ENCODE assay signal across 8 cellular contexts in the genomic region with DNA sequence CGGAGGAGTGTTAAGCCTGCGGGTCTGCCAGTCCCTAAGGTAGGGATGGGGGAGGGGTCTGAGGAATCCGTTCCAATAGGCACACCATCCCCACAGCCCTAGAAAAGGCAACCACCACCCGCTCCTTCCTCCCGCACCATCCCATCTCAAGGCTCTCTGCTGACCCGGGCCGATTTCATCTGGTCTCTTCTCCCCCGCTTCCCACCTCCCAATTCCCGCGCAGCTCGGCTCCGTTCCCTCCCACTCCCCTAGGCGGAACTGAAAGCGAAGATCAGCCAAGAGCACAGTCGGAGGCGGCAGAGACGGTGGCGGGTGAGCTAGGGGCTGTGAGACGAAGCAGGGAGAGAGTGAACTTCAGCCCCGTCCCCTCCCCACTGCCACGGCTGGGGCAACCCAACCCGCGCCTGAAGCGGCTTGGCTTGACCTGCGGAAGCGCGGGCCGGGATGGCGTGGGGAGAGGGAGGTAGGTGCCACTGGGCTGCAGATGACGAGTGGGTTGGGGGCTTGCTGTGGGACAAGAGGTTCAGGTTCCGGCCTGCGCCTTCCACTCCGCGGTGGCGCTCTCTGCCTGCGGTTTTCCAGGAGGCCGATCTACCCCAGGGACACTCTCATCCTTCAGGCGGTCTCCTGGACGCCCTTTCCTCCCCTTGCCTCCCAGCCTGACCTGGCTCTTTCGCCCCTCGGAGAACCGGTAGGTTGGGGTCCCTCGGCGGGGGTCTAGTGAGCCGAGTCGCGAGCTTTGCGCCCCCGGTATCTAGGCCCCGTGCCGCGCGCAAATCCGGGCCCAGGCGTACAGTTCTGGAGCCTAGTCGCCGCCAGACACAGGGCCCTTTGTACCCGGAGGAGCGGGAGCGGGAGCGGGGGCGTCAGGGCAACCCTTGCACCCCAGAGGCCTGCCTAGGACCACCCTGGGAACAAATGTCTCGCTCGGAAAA. TPM values are rescaled to one million over a fixed set of nuclear protein-coding genes. Genes with fewer than 3 reads are reported as not detected.
A peak's percentile ranks its signal among the peaks of the same experiment; 100 is the strongest.
DNase-seq lines count a peak whose midpoint lies in the region; ATAC-seq and TF ChIP-seq lines count a peak whose summit lies in the region.

Gene NLGN4Y (plus strand): TSS at position 284 of the 935 bp plus-strand sequence. CDS start 97,591 bp downstream, outside the sequence.

- WGBS in gastroesophageal sphincter (ENCODE audit: low coverage in 1 of 2), 2 donors, result 0% methylated on average over 4 of the region's 64 CpGs; no CpG with 5 or more reads in 1 of the 2 donors
- WGBS in suprapubic skin, result no CpG with 5 or more reads among the region's 64 CpGs

- DNase-seq in RWPE2 (ENCODE audit: low spot score), result no peak
- no peak for DNase-seq in suprapubic skin (ENCODE audit: low spot score in 2 of 2)
- DNase-seq in KG1 (lab: John Stamatoyannopoulos, UW), result no peak
- no peak for DNase-seq in nephron progenitor cell

- H3K36me3 ChIP-seq in RWPE2 (ENCODE audit: low read depth), result no peaks in the 10 kb centered on the region; the same call in 1 of the 2 replicates
- H3K36me3 ChIP-seq in gastroesophageal sphincter, result no peaks in the 10 kb centered on the region
- H3K36me3 ChIP-seq in suprapubic skin, result no peaks in the 10 kb centered on the region

- ATAC-seq in GM21423 (IDR thresholded peaks at IDR 0.05; ENCODE audit: unreplicated experiment) (peak; percentile 72), RWPE2 (ENCODE audit: low read depth) (peak; percentile 66), gastroesophageal sphincter (no peak), GM18907 (IDR thresholded peaks at IDR 0.05; ENCODE audit: unreplicated experiment) (no peak)

- H3K27me3 ChIP-seq in RWPE2 (ENCODE audit: insufficient read depth, poor library complexity, severe bottlenecking) (peaks cover 15% of the 10 kb centered on the region), gastroesophageal sphincter (no peaks in the 10 kb centered on the region), suprapubic skin (no peaks in the 10 kb centered on the region)

- H3K9me3 Mint-ChIP-seq in nephron progenitor cell, result no peaks in the 10 kb centered on the region

- no peaks in the 10 kb centered on the region for H3K27me3 Mint-ChIP-seq in nephron progenitor cell (ENCODE audit: low read depth, poor library complexity)

- peak within 1 kb of the TSS; percentile 52 for H3K4me3 ChIP-seq in RWPE2 (ENCODE audit: severe bottlenecking)
- peak within 1 kb of the TSS; percentile 57 to 60 for H3K4me3 ChIP-seq in gastroesophageal sphincter
- H3K4me3 ChIP-seq in suprapubic skin, result peak within 1 kb of the TSS; percentile 62

- H3K36me3 Mint-ChIP-seq in nephron progenitor cell (ENCODE audit: low read depth), result no peaks in the 10 kb centered on the region

- no peak for TF ChIP-seq POLR2A in gastroesophageal sphincter (IDR thresholded peaks at IDR 0.05)
- no peak for TF ChIP-seq POLR2A in suprapubic skin (IDR thresholded peaks at IDR 0.05)

- no peaks in the 10 kb centered on the region for H3K4me1 Mint-ChIP-seq in nephron progenitor cell

- no peak within 1 kb of the TSS for H3K27ac Mint-ChIP-seq in nephron progenitor cell

- TF ChIP-seq EP300 in gastroesophageal sphincter (IDR thresholded peaks at IDR 0.05) (no peak), suprapubic skin (IDR thresholded peaks at IDR 0.05) (no peak)

- H3K4me1 ChIP-seq in RWPE2 (ENCODE audit: insufficient read depth, poor library complexity, severe bottlenecking), result no peaks in the 10 kb centered on the region
- peaks cover 0 to 26% (median 0%) of the 10 kb centered on the region in 3 donors for H3K4me1 ChIP-seq in gastroesophageal sphincter
- no peaks in the 10 kb centered on the region for H3K4me1 ChIP-seq in suprapubic skin

- H3K4me3 Mint-ChIP-seq in nephron progenitor cell, result no peak within 1 kb of the TSS

- no peak for TF ChIP-seq CTCF in 22Rv1 (IDR thresholded peaks at IDR 0.05)
- no peak for TF ChIP-seq CTCF in RWPE2 (IDR thresholded peaks at IDR 0.05; ENCODE audit: poor library complexity, severe bottlenecking)
- TF ChIP-seq CTCF in gastroesophageal sphincter (IDR thresholded peaks at IDR 0.05), result no peak
- TF ChIP-seq CTCF in suprapubic skin (IDR thresholded peaks at IDR 0.05), result no peak
- TF ChIP-seq CTCF in nephron progenitor cell (IDR thresholded peaks at IDR 0.05), result no peak

- H3K9me3 ChIP-seq in RWPE2 (ENCODE audit: severe bottlenecking), result no peaks in the 10 kb centered on the region
- no peaks in the 10 kb centered on the region for H3K9me3 ChIP-seq in gastroesophageal sphincter
- no peaks in the 10 kb centered on the region for H3K9me3 ChIP-seq in suprapubic skin

- H3K27ac ChIP-seq in 22Rv1, result peak within 1 kb of the TSS; percentile 39
- peak within 1 kb of the TSS; percentile 6 for H3K27ac ChIP-seq in RWPE2 (ENCODE audit: poor library complexity, severe bottlenecking)
- H3K27ac ChIP-seq in gastroesophageal sphincter, result peak within 1 kb of the TSS in 2 of 4 donors; percentile 22 to 77
- peak within 1 kb of the TSS; percentile 54 for H3K27ac ChIP-seq in suprapubic skin

RNA-seq across cellular contexts. Expression of gene NLGN4Y, which starts in this region (rescaled TPM):
- total RNA-seq in gastroesophageal sphincter, result 10 to 100 TPM in 2 of 4 donors, under 1 TPM in 2; 0.07 to 47.0 (median 15.0) TPM
- total RNA-seq in suprapubic skin, result 10 to 100 TPM in 2 of 4 donors, not detected in 2; 10.7 to 11.1 TPM

Comparison
In these comparisons a context has a peak if more than half of its experiments do, and no peak if none do; other contexts are left out.
1. ATAC-seq: peak in GM21423 (single experiment) and RWPE2 (single experiment); none in gastroesophageal sphincter (single experiment) and GM18907 (single experiment).
2. Peak in every context shown above with its lines, with median percentiles within 50 percentile points of each other: H3K4me3 ChIP-seq.